ENCODE assay signal across 17 cellular contexts in genomic region chr3:131360191-131360590, GRCh38.
"Had no signal": no experiment of that assay in that cellular context is flagged by ENCODE, and none has a peak within 500 bp of the region (broad histone marks: within the 10 kb centered on the region; RNA-seq: fewer than 3 reads in every experiment).

No MANE protein-coding gene starts in this region.

- H3K4me3 Mint-ChIP-seq: nephron had no signal

- DNase-seq: dermis blood vessel endothelial cell; esophagus squamous epithelium; foreskin fibroblast; head of caudate nucleus; kidney; left cardiac atrium; mesendoderm; naive B cell; sigmoid colon; stimulated activated naive CD4-positive, alpha-beta T cell; stomach; transverse colon had no signal

- H3K4me2 ChIP-seq: hepatocyte had no signal

- H3K27me3 ChIP-seq: hepatocyte, right atrium auricular region, sigmoid colon, stomach, transverse colon had no signal

- H3K27ac ChIP-seq: esophagus squamous epithelium, hepatocyte, sigmoid colon, skin epidermis had no signal

- H3K9me3 ChIP-seq: esophagus squamous epithelium, right atrium auricular region, sigmoid colon, stomach, thoracic aorta, transverse colon had no signal

- H3K36me3 ChIP-seq: esophagus squamous epithelium, right atrium auricular region, sigmoid colon, stomach, thoracic aorta, transverse colon had no signal

- H2AFZ ChIP-seq: hepatocyte had no signal

- H3K4me3 ChIP-seq: esophagus squamous epithelium, hepatocyte, right atrium auricular region, sigmoid colon, skin epidermis, thoracic aorta, transverse colon had no signal

- H3K27ac Mint-ChIP-seq: nephron had no signal

- H3K9me3 Mint-ChIP-seq: nephron had no signal
